1 cellular context compared by ENCODE assay signal in genomic region chr5:159825551-159826051, GRCh38.
TF ChIP-seq lines count a peak whose summit lies in the region.

No MANE protein-coding gene starts in this region.

TF ChIP-seq in GM12878, 131 proteins besides CTCF, POLR2A, EP300 and RAD21 (continued from another document):
- TF ChIP-seq FOXM1 (IDR thresholded peaks at IDR 0.05; ENCODE audit: low read depth, low read length) (no peak), HSF1 (IDR thresholded peaks at IDR 0.05; ENCODE audit: low read depth, low read length) (no peak), JUND (IDR thresholded peaks at IDR 0.05; ENCODE audit: low read depth, low read length) (no peak), ESRRA (IDR thresholded peaks at IDR 0.05; ENCODE audit: low read length) (no peak), RCOR1 (conservative IDR thresholded peaks at IDR 0.05; ENCODE audit: low read depth, low read length) (no peak), REST (IDR thresholded peaks at IDR 0.05; ENCODE audit: low read depth, low read length) (no peak), CHD4 (IDR thresholded peaks at IDR 0.05) (no peak), ZNF622 (IDR thresholded peaks at IDR 0.05) (no peak), BCL3 (IDR thresholded peaks at IDR 0.05; ENCODE audit: borderline replicate concordance, insufficient read depth, low read depth, low read length, poor library complexity, severe bottlenecking) (no peak), ZNF207 (IDR thresholded peaks at IDR 0.05; ENCODE audit: borderline replicate concordance) (no peak), CBX5 (IDR thresholded peaks at IDR 0.05; ENCODE audit: low read depth) (no peak)
